Comparison of ENCODE assay signal across 9 cellular contexts in the genomic region with DNA sequence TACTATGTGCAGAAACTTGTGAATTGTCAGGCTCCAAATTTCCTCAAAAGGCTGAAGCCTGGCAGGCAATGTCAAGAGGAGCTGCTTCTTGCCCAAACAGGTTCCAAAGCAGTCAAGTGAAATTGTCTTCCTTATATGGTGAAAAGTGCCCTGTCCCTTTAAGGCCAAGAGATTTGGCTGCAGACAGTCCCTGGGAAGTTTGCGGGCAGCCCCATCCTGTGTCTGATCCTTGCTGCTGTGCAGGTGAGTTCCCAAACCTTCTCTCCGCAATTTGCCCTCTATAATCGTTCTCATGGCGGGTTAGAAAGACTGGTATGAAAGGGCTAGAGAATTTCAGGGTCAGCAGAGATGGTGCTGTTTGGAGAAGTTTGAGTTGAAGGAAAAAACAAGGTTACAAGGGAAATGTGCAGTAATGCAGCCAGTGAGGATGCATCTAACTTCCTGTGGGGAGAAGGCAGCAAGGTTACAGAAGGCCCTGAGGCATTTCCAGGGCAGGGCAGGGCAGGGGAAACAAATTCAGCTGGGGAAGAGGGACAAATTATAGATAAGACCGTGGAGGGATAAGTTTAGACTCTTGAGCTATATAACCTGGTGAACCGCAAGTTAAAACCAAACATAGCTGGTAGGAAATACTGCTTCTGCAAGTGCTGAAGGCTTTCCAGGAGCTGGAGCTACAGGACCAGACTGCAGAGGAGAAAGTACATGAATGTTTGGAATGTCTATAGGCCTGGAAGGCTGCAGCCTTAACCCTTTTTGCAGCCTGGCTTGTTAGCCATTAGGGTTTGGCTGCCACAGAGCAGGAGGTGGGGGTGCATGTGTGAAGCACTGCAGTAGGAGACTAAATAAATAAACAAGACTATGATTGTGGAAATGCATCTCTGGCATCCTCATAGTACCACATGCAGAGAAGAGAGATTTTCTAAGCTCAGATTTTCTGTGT.
DNase-seq lines count a peak whose midpoint lies in the region; ATAC-seq and TF ChIP-seq lines count a peak whose summit lies in the region.
"Had no signal": no experiment of that assay in that cellular context is flagged by ENCODE, and none has a peak within 500 bp of the region (broad histone marks: within the 10 kb centered on the region; RNA-seq: fewer than 3 reads in every experiment).

No MANE protein-coding gene starts in this region.

- no peaks in the 10 kb centered on the region for H3K36me3 ChIP-seq in upper lobe of right lung

- H3K27ac Mint-ChIP-seq in T-cell: no peak overlapping the region

- H3K4me3 ChIP-seq in cardiac fibroblast (replicated peaks in 1 of 2; ENCODE audit: low read depth in 2 of 2, low read length in 2 of 2) (no peak overlapping the region), upper lobe of right lung (peak overlapping the region; percentile 10)

- CTCF ChIA-PET in T-cell (lab: Charles Lee): no interaction called here

- ATAC-seq in upper lobe of right lung (peak; percentile 89), T-cell (replicated peaks in 1 of 4) (no peak)

- H3K4me1 ChIP-seq in upper lobe of right lung: peaks cover 12% of the 10 kb centered on the region

- TF ChIP-seq CTCF in cardiac fibroblast (IDR thresholded peaks at IDR 0.05; ENCODE audit: low read depth, low read length) (no peak), upper lobe of right lung (IDR thresholded peaks at IDR 0.05) (no peak), GM20000 (IDR thresholded peaks at IDR 0.05; ENCODE audit: extremely low read depth, missing control alignments) (no peak)

- H3K36me3 Mint-ChIP-seq in T-cell: no peaks in the 10 kb centered on the region

- H3K27ac ChIP-seq in upper lobe of right lung: no peak overlapping the region

- DNase-seq in NCI-H82 (lab: John Stamatoyannopoulos, UW): peak; percentile 8
- DNase-seq in NCI-H82 treated with DMSO at 0.1 percent for 48 hours (lab: John Stamatoyannopoulos, UW; ENCODE audit: unreplicated experiment): no peak
- DNase-seq in cardiac fibroblast (ENCODE audit: low read depth in 2 of 2): peak; percentile 45 to 64
- peak; percentile 91 for DNase-seq in iris pigment epithelial cell (ENCODE audit: low read depth)
- DNase-seq in upper lobe of right lung: no peak
- no peak for DNase-seq in T-cell
- DNase-seq in NCI-H1105 (lab: John Stamatoyannopoulos, UW): no peak
- no peak for DNase-seq in GM20000 (ENCODE audit: low spot score)
- DNase-seq: C1 segment of cervical spinal cord had no signal

- H3K27me3 Mint-ChIP-seq in T-cell: peaks cover 3 to 4% of the 10 kb centered on the region in 2 donors

- no peaks in the 10 kb centered on the region for H3K27me3 ChIP-seq in upper lobe of right lung

- no peaks in the 10 kb centered on the region for H3K9me3 Mint-ChIP-seq in T-cell

- POLR2A ChIA-PET in T-cell (lab: Charles Lee): no interaction called here

- intact Hi-C loops in upper lobe of right lung (cut with DNase I): no loop called here

- no peaks in the 10 kb centered on the region for H3K4me1 Mint-ChIP-seq in T-cell

- no peaks in the 10 kb centered on the region for H3K9me3 ChIP-seq in upper lobe of right lung

- no peak overlapping the region for H3K4me3 Mint-ChIP-seq in T-cell

Comparison
In these comparisons a context has a peak if more than half of its experiments do, and no peak if none do; other contexts are left out.
1. DNase-seq: peak in NCI-H82 (single experiment), cardiac fibroblast (2 of 2) and iris pigment epithelial cell (single experiment); none in NCI-H82 treated with DMSO at 0.1 percent for 48 hours (single experiment), upper lobe of right lung (single experiment), T-cell (0 of 34), NCI-H1105 (single experiment) and GM20000 (single experiment).